21 cellular contexts compared by ENCODE assay signal in genomic region chr12:14510574-14510973, GRCh38.
"Had no signal": no experiment of that assay in that cellular context is flagged by ENCODE, and none has a peak within 500 bp of the region (broad histone marks: within the 10 kb centered on the region; RNA-seq: fewer than 3 reads in every experiment).

No MANE protein-coding gene starts in this region.

- DNase-seq: cortex of kidney; effector memory CD4-positive, alpha-beta T cell; gastrocnemius medialis; glutamatergic neuron; immature natural killer cell; kidney; left cardiac atrium; left ventricle myocardium inferior; lower lobe of right lung; naive B cell; sigmoid colon; tibial artery; upper lobe of left lung; uterus had no signal

- H3K27me3 Mint-ChIP-seq: memory B cell, naive B cell had no signal

- H3K27ac Mint-ChIP-seq: immature natural killer cell; memory B cell; nephron; stimulated activated naive CD8-positive, alpha-beta T cell treated with anti-CD3 and anti-CD28 coated beads, Interleukin-15, Interleukin-2, amounts not matched to agents 100 ng/mL and 50 ng/mL, for 24 hours had no signal

- H3K27ac ChIP-seq: epithelial cell of prostate, esophagus muscularis mucosa, gastrocnemius medialis, left ventricle myocardium inferior, lower lobe of right lung, right atrium auricular region, sigmoid colon, skin epidermis, tibial artery, upper lobe of left lung, uterus had no signal

- ATAC-seq: gastrocnemius medialis, left cardiac atrium, lower lobe of right lung had no signal

- H3K4me3 ChIP-seq: esophagus muscularis mucosa, gastrocnemius medialis, left ventricle myocardium inferior, lower lobe of right lung, right atrium auricular region, sigmoid colon, skin epidermis, tibial artery, upper lobe of left lung, uterus had no signal

- H3K9me3 Mint-ChIP-seq: immature natural killer cell; memory B cell; naive B cell; nephron; stimulated activated naive CD8-positive, alpha-beta T cell treated with anti-CD3 and anti-CD28 coated beads, Interleukin-15, Interleukin-2, amounts not matched to agents 100 ng/mL and 50 ng/mL, for 24 hours had no signal

- H3K4me3 Mint-ChIP-seq: immature natural killer cell; memory B cell; naive B cell; nephron; stimulated activated naive CD8-positive, alpha-beta T cell treated with anti-CD3 and anti-CD28 coated beads, Interleukin-15, Interleukin-2, amounts not matched to agents 100 ng/mL and 50 ng/mL, for 24 hours had no signal

- H3K36me3 ChIP-seq: gastrocnemius medialis, sigmoid colon, uterus had no signal

- H3K36me3 Mint-ChIP-seq: memory B cell, naive B cell had no signal

- H3K27me3 ChIP-seq: esophagus muscularis mucosa, gastrocnemius medialis, right atrium auricular region, sigmoid colon, tibial artery, upper lobe of left lung, uterus had no signal

- H3K4me1 ChIP-seq: esophagus muscularis mucosa, gastrocnemius medialis, left ventricle myocardium inferior, lower lobe of right lung, right atrium auricular region, sigmoid colon, upper lobe of left lung, uterus had no signal

- H3K4me1 Mint-ChIP-seq: immature natural killer cell had no signal
